Comparison of ENCODE assay signal across 17 cellular contexts in genomic region chr15:27438403-27439375, GRCh38.
DNase-seq lines count a peak whose midpoint lies in the region; TF ChIP-seq lines count a peak whose summit lies in the region.
"Had no signal": no experiment of that assay in that cellular context is flagged by ENCODE, and none has a peak within 500 bp of the region (broad histone marks: within the 10 kb centered on the region; RNA-seq: fewer than 3 reads in every experiment).

No MANE protein-coding gene starts in this region.

- no peaks in the 10 kb centered on the region for H3K27me3 ChIP-seq in thyroid gland
- H3K27me3 ChIP-seq: BE2C had no signal

- no peaks in the 10 kb centered on the region for H3K27me3 Mint-ChIP-seq in nephron (ENCODE audit: low read depth)
- no peaks in the 10 kb centered on the region for H3K27me3 Mint-ChIP-seq in activated naive CD4-positive, alpha-beta T cell treated with anti-CD3 and anti-CD28 coated beads for 36 hours (ENCODE audit: low read depth)

- H3K4me3 ChIP-seq in Jurkat, Clone E6-1 (ENCODE audit: low read length) = no peak overlapping the region
- H3K4me3 ChIP-seq in choroid plexus epithelial cell (ENCODE audit: low read depth, low read length) (no peak overlapping the region), thyroid gland (replicated peaks in 1 of 3) (no peak overlapping the region)
- H3K4me3 ChIP-seq: SK-N-MC had no signal

- peak; percentile 38 for DNase-seq in Jurkat, Clone E6-1 (ENCODE audit: low read depth, low spot score)
- peak; percentile 53 for DNase-seq in choroid plexus epithelial cell (ENCODE audit: low read depth)
- no peak for DNase-seq in caudate nucleus (lab: John Stamatoyannopoulos, UW)
- no peak for DNase-seq in thyroid gland
- no peak for DNase-seq in activated naive CD4-positive, alpha-beta T cell treated with anti-CD3 and anti-CD28 coated beads for 36 hours
- no peak for DNase-seq in NCI-H1930 (lab: John Stamatoyannopoulos, UW)
- DNase-seq: BE2C, DMS 273 treated with DMSO at 0.1 percent for 48 hours, EL, H9, NCI-H1092, NCI-H1694, NCI-H345, NCI-H69, PC-3 had no signal

- H3K4me1 Mint-ChIP-seq in nephron = peaks cover 14% of the 10 kb centered on the region
- H3K4me1 Mint-ChIP-seq in activated naive CD4-positive, alpha-beta T cell treated with anti-CD3 and anti-CD28 coated beads for 36 hours (ENCODE audit: low read depth) = no peaks in the 10 kb centered on the region
- H3K4me1 Mint-ChIP-seq: H9 had no signal

- TF ChIP-seq CTCF in choroid plexus epithelial cell (conservative IDR thresholded peaks at IDR 0.05; ENCODE audit: low read depth, low read length) = no peak
- TF ChIP-seq CTCF in nephron (IDR thresholded peaks at IDR 0.05; ENCODE audit: unreplicated experiment in 3 of 3) = no peak
- no peak for TF ChIP-seq CTCF in thyroid gland (IDR thresholded peaks at IDR 0.05)

- 71 to 73% methylated on average over 15 of the region's 15 CpGs for WGBS in thyroid gland, 2 donors

- no peaks in the 10 kb centered on the region for H3K36me3 ChIP-seq in thyroid gland
- H3K36me3 ChIP-seq: BE2C had no signal

- no peak for TF ChIP-seq POLR2A in thyroid gland (IDR thresholded peaks at IDR 0.05)

- no peaks in the 10 kb centered on the region for H3K9me3 ChIP-seq in thyroid gland
- H3K9me3 ChIP-seq: BE2C had no signal

- H3K9me3 Mint-ChIP-seq in nephron = peaks cover 9% of the 10 kb centered on the region
- H3K9me3 Mint-ChIP-seq in activated naive CD4-positive, alpha-beta T cell treated with anti-CD3 and anti-CD28 coated beads for 36 hours = peaks cover 19% of the 10 kb centered on the region

- no peaks in the 10 kb centered on the region for H3K4me1 ChIP-seq in thyroid gland
- H3K4me1 ChIP-seq: BE2C had no signal

- intact Hi-C loops in thyroid gland (cut with DNase I) = no loop called here
- intact Hi-C loops in activated naive CD4-positive, alpha-beta T cell treated with anti-CD3 and anti-CD28 coated beads for 36 hours (cut with micrococcal nuclease) = no loop called here

- H3K27ac ChIP-seq in caudate nucleus (ENCODE audit: low read depth, low read length) = no peak overlapping the region
- no peak overlapping the region for H3K27ac ChIP-seq in thyroid gland
- H3K27ac ChIP-seq: SK-N-MC had no signal

- peak overlapping the region in 1 of 3 experiments; percentile 16 for H3K4me3 Mint-ChIP-seq in nephron
- H3K4me3 Mint-ChIP-seq in activated naive CD4-positive, alpha-beta T cell treated with anti-CD3 and anti-CD28 coated beads for 36 hours = no peak overlapping the region
- H3K4me3 Mint-ChIP-seq: H9 had no signal

- peak overlapping the region in 2 of 3 experiments; percentile 49 to 72 for H3K27ac Mint-ChIP-seq in nephron
- no peak overlapping the region for H3K27ac Mint-ChIP-seq in activated naive CD4-positive, alpha-beta T cell treated with anti-CD3 and anti-CD28 coated beads for 36 hours
- H3K27ac Mint-ChIP-seq: H9 had no signal

- CTCF ChIA-PET in activated naive CD4-positive, alpha-beta T cell treated with anti-CD3 and anti-CD28 coated beads for 36 hours (lab: Charles Lee) = no interaction called here

- no peaks in the 10 kb centered on the region for H3K36me3 Mint-ChIP-seq in nephron (ENCODE audit: low read depth)
- peaks cover 1% of the 10 kb centered on the region for H3K36me3 Mint-ChIP-seq in activated naive CD4-positive, alpha-beta T cell treated with anti-CD3 and anti-CD28 coated beads for 36 hours (ENCODE audit: low read depth)

Comparison
In these comparisons a context has a peak if more than half of its experiments do, and no peak if none do; other contexts are left out.
1. DNase-seq: peak in Jurkat, Clone E6-1 (single experiment) and choroid plexus epithelial cell (single experiment); none in caudate nucleus (0 of 61), thyroid gland (0 of 2), activated naive CD4-positive, alpha-beta T cell treated with anti-CD3 and anti-CD28 coated beads for 36 hours (single experiment) and NCI-H1930 (0 of 2).